ENCODE assay signal across 8 cellular contexts in genomic region chr10:26684667-26685264, GRCh38. TPM values are rescaled to one million over a fixed set of nuclear protein-coding genes. Genes with fewer than 3 reads are reported as not detected.
DNase-seq lines count a peak whose midpoint lies in the region; ATAC-seq and TF ChIP-seq lines count a peak whose summit lies in the region.
"Not testable (repeated sequence)": the region's sequence is repeated elsewhere in the genome, so short reads cannot be mapped to it uniquely, and the experiment has no call there.

No MANE protein-coding gene starts in this region.

- H3K9me2 ChIP-seq in Loucy (replicated peaks; ENCODE audit: low read depth, low read length) = not testable (repeated sequence)

- not testable (repeated sequence) for H3K4me2 ChIP-seq in Loucy (ENCODE audit: low read depth, low read length, poor library complexity, severe bottlenecking); parathyroid adenoma (ENCODE audit: low read length)

- ATAC-seq in GM18868 (IDR thresholded peaks at IDR 0.05; ENCODE audit: unreplicated experiment) (peak; percentile 96), HG02763 (IDR thresholded peaks at IDR 0.05; ENCODE audit: unreplicated experiment) (peak; percentile 92)

- not testable (repeated sequence) for H3K4me1 ChIP-seq in BE2C; cardiac muscle cell (ENCODE audit: low read depth); parathyroid adenoma
- peaks cover 18% of the 10 kb centered on the region for H3K4me1 ChIP-seq in Loucy (ENCODE audit: insufficient read depth, low read length, poor library complexity, severe bottlenecking)

- not testable (repeated sequence) for H3K36me3 ChIP-seq in BE2C; Loucy (ENCODE audit: insufficient read depth, low read length); cardiac muscle cell; parathyroid adenoma (ENCODE audit: control insufficient read depth, insufficient read depth, low read length)

- not testable (repeated sequence) for DNase-seq in BE2C
- DNase-seq in RKO (ENCODE audit: low spot score) (peak; percentile 84), astrocyte of the spinal cord (ENCODE audit: low read depth, low spot score) (peak; percentile 60), cardiac muscle cell (ENCODE audit: low read depth in 1 of 2, low spot score in 1 of 2) (peak; percentile 32 to 59)

- not testable (repeated sequence) for H3K9me3 ChIP-seq in BE2C; Loucy (ENCODE audit: insufficient read depth, low read depth, low read length); cardiac muscle cell (ENCODE audit: low read depth); parathyroid adenoma (ENCODE audit: control insufficient read depth, low read length)

- H3K27ac ChIP-seq in cardiac muscle cell, parathyroid adenoma: not testable (repeated sequence)

- peak overlapping the region; percentile 73 for H2AFZ ChIP-seq in Loucy (ENCODE audit: low read length)
- peak overlapping the region; percentile 2 for H2AFZ ChIP-seq in parathyroid adenoma

- TF ChIP-seq CTCF in BE2C (IDR thresholded peaks at IDR 0.05; ENCODE audit: low read depth, low read length) (peak; percentile 60), Loucy (conservative IDR thresholded peaks at IDR 0.05; ENCODE audit: low read length) (peak; percentile 63), astrocyte of the spinal cord (IDR thresholded peaks at IDR 0.05; ENCODE audit: low read depth, low read length) (peak; percentile 57), cardiac muscle cell (IDR thresholded peaks at IDR 0.05; ENCODE audit: low read depth, low read length) (peak; percentile 64), parathyroid adenoma (IDR thresholded peaks at IDR 0.05) (peak; percentile 44)

- not testable (repeated sequence) for H3K27me3 ChIP-seq in BE2C; Loucy (ENCODE audit: insufficient read depth, low read length, poor library complexity, severe bottlenecking); cardiac muscle cell; parathyroid adenoma (ENCODE audit: control insufficient read depth, insufficient read depth, low read length)

- in situ Hi-C loops in astrocyte of the spinal cord (cut with HindIII; ENCODE audit: low sequenced_read_pairs) = not testable (repeated sequence)

- not testable (repeated sequence) for H3K9ac ChIP-seq in Loucy (ENCODE audit: low read depth, low read length, poor library complexity, severe bottlenecking); parathyroid adenoma

- not testable (repeated sequence) for H4K20me1 ChIP-seq in Loucy (ENCODE audit: insufficient read depth, low read length, poor library complexity, severe bottlenecking)

- H3K4me3 ChIP-seq in BE2C (ENCODE audit: low read depth, low read length); Loucy (ENCODE audit: low read length, poor library complexity, severe bottlenecking); astrocyte of the spinal cord (ENCODE audit: low read depth, low read length); cardiac muscle cell; parathyroid adenoma (ENCODE audit: low read depth, low read length): not testable (repeated sequence)

- H3K79me2 ChIP-seq in Loucy (ENCODE audit: insufficient read depth, low read length); parathyroid adenoma: not testable (repeated sequence)

- not testable (repeated sequence) for H3F3A ChIP-seq in Loucy (ENCODE audit: low read depth)

RNA-seq across cellular contexts. Expression of gene PDSS1, which starts 12.7 kb away (rescaled TPM):
- 12.2 TPM for polyA plus RNA-seq in BE2C (2012; ENCODE audit: insufficient read depth, insufficient read length, low read depth)
- 3.7 and 7.6 TPM in 2 replicates for total RNA-seq in cardiac muscle cell
- 7.5 and 10.5 TPM in 2 replicates for polyA plus RNA-seq in cardiac muscle cell
